ENCODE assay signal across 18 cellular contexts in genomic region chr15:64324513-64324912, GRCh38.
DNase-seq lines count a peak whose midpoint lies in the region; ATAC-seq lines count a peak whose summit lies in the region.
"Had no signal": no experiment of that assay in that cellular context is flagged by ENCODE, and none has a peak within 500 bp of the region (broad histone marks: within the 10 kb centered on the region; RNA-seq: fewer than 3 reads in every experiment).

No MANE protein-coding gene starts in this region.

- peak; percentile 58 for DNase-seq in ELR (ENCODE audit: low read depth)
- DNase-seq in RKO (ENCODE audit: low spot score), result peak; percentile 56
- peak; percentile 8 for DNase-seq in epithelial cell of prostate (ENCODE audit: low read depth, low spot score)
- peak; percentile 32 for DNase-seq in kidney tubule cell (ENCODE audit: low spot score)
- no peak for DNase-seq in DMS 273 (lab: John Stamatoyannopoulos, UW; ENCODE audit: unreplicated experiment)
- no peak for DNase-seq in activated CD4-positive, alpha-beta T cell treated with anti-CD3 and anti-CD28 coated beads for 4 hours
- DNase-seq in stimulated activated CD4-positive, alpha-beta T cell treated with anti-CD3 and anti-CD28 coated beads, Interleukin-4, amount 100 ng/mL, for 24 hours, result no peak
- DNase-seq: DMS 273 treated with DMSO at 0.1 percent for 48 hours, H7, MV-4-11, NCI-H1417 treated with DMSO at 0.1 percent for 48 hours, NCI-H1930, NCI-H2171, NCI-H510A, NCI-H774 had no signal

- ATAC-seq in GM18861 (IDR thresholded peaks at IDR 0.05; ENCODE audit: unreplicated experiment), result no peak

- H3K27ac ChIP-seq in epithelial cell of prostate, result no peak overlapping the region
- H3K27ac ChIP-seq: BLaER1 treated with 17β-estradiol and CSF1 and Interleukin-3, amounts not matched to agents 10 nM and 100 nM; SJSA1 had no signal

Comparison
In these comparisons a context has a peak if more than half of its experiments do, and no peak if none do; other contexts are left out.
1. DNase-seq: peak in ELR (single experiment), RKO (single experiment), epithelial cell of prostate (single experiment) and kidney tubule cell (single experiment); none in DMS 273 (single experiment), activated CD4-positive, alpha-beta T cell treated with anti-CD3 and anti-CD28 coated beads for 4 hours (0 of 2) and stimulated activated CD4-positive, alpha-beta T cell treated with anti-CD3 and anti-CD28 coated beads, Interleukin-4, amount 100 ng/mL, for 24 hours (single experiment).